Comparison of ENCODE assay signal across 1 cellular context in the genomic region with DNA sequence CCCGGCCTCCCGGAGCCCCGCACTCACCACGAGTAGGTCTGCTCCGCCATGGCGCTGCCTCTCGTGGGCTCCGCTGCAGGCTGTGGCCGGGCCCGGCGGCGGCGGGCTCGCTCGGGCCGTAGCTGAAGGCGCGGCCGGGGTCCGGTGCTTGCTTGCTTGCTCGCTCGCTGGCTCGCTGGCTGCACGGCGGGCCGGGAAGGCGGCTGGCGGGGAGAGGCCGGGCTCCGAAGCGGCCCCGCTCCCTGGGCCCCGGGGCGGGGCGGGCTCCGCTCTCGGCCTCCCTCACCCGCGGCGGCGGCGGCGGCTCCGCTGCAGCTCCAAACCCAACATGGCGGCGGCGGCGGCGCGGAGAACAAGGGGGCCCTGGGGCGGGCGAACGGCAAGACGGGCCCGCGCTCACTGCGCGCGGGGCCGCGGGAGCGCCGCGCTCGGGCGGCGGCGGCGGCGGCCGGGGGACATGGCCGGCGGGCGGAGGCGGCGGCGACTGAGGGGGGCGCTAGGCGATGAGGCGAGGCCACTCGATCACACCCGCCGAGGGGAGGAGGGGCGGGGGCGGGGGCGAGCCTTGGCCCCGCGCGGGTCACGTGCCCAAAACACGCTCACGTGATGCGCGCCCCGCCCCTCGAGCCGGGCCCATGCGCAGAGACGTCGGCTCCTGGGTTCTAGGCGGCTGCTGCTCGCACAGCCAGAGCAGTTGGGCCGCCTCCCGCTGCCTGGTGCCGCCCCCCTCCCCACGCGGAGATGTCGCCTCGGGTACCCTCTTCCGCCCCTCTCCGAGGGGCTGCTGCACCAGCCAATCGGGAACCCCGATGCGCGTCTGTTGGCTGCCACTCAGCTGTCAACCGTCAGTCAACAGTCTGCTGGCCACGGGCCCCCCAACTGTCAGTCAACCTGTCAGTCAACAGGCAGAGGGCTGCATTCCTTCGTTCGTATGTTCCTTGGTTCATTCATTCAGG.
TF ChIP-seq lines count a peak whose summit lies in the region.

A gene with protein sequence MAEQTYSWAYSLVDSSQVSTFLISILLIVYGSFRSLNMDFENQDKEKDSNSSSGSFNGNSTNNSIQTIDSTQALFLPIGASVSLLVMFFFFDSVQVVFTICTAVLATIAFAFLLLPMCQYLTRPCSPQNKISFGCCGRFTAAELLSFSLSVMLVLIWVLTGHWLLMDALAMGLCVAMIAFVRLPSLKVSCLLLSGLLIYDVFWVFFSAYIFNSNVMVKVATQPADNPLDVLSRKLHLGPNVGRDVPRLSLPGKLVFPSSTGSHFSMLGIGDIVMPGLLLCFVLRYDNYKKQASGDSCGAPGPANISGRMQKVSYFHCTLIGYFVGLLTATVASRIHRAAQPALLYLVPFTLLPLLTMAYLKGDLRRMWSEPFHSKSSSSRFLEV (minus strand): TSS at position 541 of the 956 bp plus-strand sequence. CDS start 491 bp downstream, at position 50.

TF ChIP-seq in GM12878, 131 proteins besides CTCF, POLR2A, EP300 and RAD21 (continued from another document):
- TF ChIP-seq POU2F2 (IDR thresholded peaks at IDR 0.05; ENCODE audit: borderline replicate concordance, low read depth, low read length) (0 out of 3 replicates have a peak, but pooled peaks have one; percentile 8), ZNF24 (IDR thresholded peaks at IDR 0.05) (peak; percentile 10; the same call in 1 of the 2 replicates), POLR2AphosphoS2 (IDR thresholded peaks at IDR 0.05; ENCODE audit: low read depth, low read length) (0 out of 2 replicates have a peak, but pooled peaks have one; percentile 62), NBN (IDR thresholded peaks at IDR 0.05) (no peak), SPI1 (IDR thresholded peaks at IDR 0.05; ENCODE audit: borderline replicate concordance, insufficient read depth, low read depth, low read length) (no peak), SUPT20H (IDR thresholded peaks at IDR 0.05; ENCODE audit: borderline replicate concordance, control insufficient read depth, low read depth, low read length) (no peak), TCF3 (IDR thresholded peaks at IDR 0.05; ENCODE audit: borderline replicate concordance, insufficient read depth, low read depth, low read length) (no peak), NR2F1 (conservative IDR thresholded peaks at IDR 0.05) (no peak; the same call in 1 of the 2 replicates), TCF12 (IDR thresholded peaks at IDR 0.05; ENCODE audit: low read depth, low read length) (no peak), FOXK2 (IDR thresholded peaks at IDR 0.05) (peak; percentile 45; the same call in 1 of the 2 replicates), MXI1 (IDR thresholded peaks at IDR 0.05; ENCODE audit: low read depth, low read length) (peak; percentile 56; the same call in 1 of the 2 replicates), PML (IDR thresholded peaks at IDR 0.05; ENCODE audit: low read length) (no peak), MYC (IDR thresholded peaks at IDR 0.05; ENCODE audit: insufficient read depth, insufficient read length, insufficient replicate concordance, low read length, severe bottlenecking) (no peak), STAT1 (conservative IDR thresholded peaks at IDR 0.05) (no peak), MEF2B (IDR thresholded peaks at IDR 0.05; ENCODE audit: partially characterized antibody, poor library complexity, severe bottlenecking) (peak; percentile 67), ZSCAN29 (IDR thresholded peaks at IDR 0.05) (no peak), BACH1 (IDR thresholded peaks at IDR 0.05; ENCODE audit: borderline replicate concordance) (peak; percentile 77), ZNF207 (IDR thresholded peaks at IDR 0.05; ENCODE audit: borderline replicate concordance) (no peak), HDAC6 (IDR thresholded peaks at IDR 0.05; ENCODE audit: unreplicated experiment) (no peak), ZNF274 (IDR thresholded peaks at IDR 0.05; ENCODE audit: insufficient read depth, insufficient read length) (no peak), TARDBP (IDR thresholded peaks at IDR 0.05; ENCODE audit: borderline replicate concordance) (peak; percentile 57; the same call in 1 of the 2 replicates), MEF2A (IDR thresholded peaks at IDR 0.05; ENCODE audit: insufficient read depth, low read depth, low read length) (no peak), NFYA (IDR thresholded peaks at IDR 0.05; ENCODE audit: borderline replicate concordance, low read depth, low read length) (no peak), MTA2 (IDR thresholded peaks at IDR 0.05; ENCODE audit: low read depth) (no peak), ZNF217 (IDR thresholded peaks at IDR 0.05) (no peak), YBX1 (IDR thresholded peaks at IDR 0.05) (no peak), EED (IDR thresholded peaks at IDR 0.05; ENCODE audit: low read depth) (no peak), RFX5 (IDR thresholded peaks at IDR 0.05; ENCODE audit: low read depth, low read length) (no peak), TBL1XR1 (IDR thresholded peaks at IDR 0.05; ENCODE audit: low read depth, low read length) (peak; percentile 64; the same call in 1 of the 2 replicates)
- TF ChIP-seq, protein P1, sequence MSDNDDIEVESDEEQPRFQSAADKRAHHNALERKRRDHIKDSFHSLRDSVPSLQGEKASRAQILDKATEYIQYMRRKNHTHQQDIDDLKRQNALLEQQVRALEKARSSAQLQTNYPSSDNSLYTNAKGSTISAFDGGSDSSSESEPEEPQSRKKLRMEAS (IDR thresholded peaks at IDR 0.05; ENCODE audit: low read depth, low read length) = peak; percentile 97
- TF ChIP-seq, protein P2, sequence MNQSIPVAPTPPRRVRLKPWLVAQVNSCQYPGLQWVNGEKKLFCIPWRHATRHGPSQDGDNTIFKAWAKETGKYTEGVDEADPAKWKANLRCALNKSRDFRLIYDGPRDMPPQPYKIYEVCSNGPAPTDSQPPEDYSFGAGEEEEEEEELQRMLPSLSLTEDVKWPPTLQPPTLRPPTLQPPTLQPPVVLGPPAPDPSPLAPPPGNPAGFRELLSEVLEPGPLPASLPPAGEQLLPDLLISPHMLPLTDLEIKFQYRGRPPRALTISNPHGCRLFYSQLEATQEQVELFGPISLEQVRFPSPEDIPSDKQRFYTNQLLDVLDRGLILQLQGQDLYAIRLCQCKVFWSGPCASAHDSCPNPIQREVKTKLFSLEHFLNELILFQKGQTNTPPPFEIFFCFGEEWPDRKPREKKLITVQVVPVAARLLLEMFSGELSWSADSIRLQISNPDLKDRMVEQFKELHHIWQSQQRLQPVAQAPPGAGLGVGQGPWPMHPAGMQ (IDR thresholded peaks at IDR 0.05; ENCODE audit: borderline replicate concordance) = no peak
- TF ChIP-seq, protein P3, sequence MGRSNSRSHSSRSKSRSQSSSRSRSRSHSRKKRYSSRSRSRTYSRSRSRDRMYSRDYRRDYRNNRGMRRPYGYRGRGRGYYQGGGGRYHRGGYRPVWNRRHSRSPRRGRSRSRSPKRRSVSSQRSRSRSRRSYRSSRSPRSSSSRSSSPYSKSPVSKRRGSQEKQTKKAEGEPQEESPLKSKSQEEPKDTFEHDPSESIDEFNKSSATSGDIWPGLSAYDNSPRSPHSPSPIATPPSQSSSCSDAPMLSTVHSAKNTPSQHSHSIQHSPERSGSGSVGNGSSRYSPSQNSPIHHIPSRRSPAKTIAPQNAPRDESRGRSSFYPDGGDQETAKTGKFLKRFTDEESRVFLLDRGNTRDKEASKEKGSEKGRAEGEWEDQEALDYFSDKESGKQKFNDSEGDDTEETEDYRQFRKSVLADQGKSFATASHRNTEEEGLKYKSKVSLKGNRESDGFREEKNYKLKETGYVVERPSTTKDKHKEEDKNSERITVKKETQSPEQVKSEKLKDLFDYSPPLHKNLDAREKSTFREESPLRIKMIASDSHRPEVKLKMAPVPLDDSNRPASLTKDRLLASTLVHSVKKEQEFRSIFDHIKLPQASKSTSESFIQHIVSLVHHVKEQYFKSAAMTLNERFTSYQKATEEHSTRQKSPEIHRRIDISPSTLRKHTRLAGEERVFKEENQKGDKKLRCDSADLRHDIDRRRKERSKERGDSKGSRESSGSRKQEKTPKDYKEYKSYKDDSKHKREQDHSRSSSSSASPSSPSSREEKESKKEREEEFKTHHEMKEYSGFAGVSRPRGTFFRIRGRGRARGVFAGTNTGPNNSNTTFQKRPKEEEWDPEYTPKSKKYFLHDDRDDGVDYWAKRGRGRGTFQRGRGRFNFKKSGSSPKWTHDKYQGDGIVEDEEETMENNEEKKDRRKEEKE (IDR thresholded peaks at IDR 0.05) = peak; percentile 53; the same call in 1 of the 2 replicates
- TF ChIP-seq, protein P4, sequence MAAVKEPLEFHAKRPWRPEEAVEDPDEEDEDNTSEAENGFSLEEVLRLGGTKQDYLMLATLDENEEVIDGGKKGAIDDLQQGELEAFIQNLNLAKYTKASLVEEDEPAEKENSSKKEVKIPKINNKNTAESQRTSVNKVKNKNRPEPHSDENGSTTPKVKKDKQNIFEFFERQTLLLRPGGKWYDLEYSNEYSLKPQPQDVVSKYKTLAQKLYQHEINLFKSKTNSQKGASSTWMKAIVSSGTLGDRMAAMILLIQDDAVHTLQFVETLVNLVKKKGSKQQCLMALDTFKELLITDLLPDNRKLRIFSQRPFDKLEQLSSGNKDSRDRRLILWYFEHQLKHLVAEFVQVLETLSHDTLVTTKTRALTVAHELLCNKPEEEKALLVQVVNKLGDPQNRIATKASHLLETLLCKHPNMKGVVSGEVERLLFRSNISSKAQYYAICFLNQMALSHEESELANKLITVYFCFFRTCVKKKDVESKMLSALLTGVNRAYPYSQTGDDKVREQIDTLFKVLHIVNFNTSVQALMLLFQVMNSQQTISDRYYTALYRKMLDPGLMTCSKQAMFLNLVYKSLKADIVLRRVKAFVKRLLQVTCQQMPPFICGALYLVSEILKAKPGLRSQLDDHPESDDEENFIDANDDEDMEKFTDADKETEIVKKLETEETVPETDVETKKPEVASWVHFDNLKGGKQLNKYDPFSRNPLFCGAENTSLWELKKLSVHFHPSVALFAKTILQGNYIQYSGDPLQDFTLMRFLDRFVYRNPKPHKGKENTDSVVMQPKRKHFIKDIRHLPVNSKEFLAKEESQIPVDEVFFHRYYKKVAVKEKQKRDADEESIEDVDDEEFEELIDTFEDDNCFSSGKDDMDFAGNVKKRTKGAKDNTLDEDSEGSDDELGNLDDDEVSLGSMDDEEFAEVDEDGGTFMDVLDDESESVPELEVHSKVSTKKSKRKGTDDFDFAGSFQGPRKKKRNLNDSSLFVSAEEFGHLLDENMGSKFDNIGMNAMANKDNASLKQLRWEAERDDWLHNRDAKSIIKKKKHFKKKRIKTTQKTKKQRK (IDR thresholded peaks at IDR 0.05; ENCODE audit: low read depth, low read length) = no peak
- TF ChIP-seq, protein P5, sequence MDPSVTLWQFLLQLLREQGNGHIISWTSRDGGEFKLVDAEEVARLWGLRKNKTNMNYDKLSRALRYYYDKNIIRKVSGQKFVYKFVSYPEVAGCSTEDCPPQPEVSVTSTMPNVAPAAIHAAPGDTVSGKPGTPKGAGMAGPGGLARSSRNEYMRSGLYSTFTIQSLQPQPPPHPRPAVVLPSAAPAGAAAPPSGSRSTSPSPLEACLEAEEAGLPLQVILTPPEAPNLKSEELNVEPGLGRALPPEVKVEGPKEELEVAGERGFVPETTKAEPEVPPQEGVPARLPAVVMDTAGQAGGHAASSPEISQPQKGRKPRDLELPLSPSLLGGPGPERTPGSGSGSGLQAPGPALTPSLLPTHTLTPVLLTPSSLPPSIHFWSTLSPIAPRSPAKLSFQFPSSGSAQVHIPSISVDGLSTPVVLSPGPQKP (IDR thresholded peaks at IDR 0.05; ENCODE audit: low read depth, low read length) = no peak
- TF ChIP-seq, protein P6, sequence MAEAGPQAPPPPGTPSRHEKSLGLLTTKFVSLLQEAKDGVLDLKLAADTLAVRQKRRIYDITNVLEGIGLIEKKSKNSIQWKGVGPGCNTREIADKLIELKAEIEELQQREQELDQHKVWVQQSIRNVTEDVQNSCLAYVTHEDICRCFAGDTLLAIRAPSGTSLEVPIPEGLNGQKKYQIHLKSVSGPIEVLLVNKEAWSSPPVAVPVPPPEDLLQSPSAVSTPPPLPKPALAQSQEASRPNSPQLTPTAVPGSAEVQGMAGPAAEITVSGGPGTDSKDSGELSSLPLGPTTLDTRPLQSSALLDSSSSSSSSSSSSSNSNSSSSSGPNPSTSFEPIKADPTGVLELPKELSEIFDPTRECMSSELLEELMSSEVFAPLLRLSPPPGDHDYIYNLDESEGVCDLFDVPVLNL (IDR thresholded peaks at IDR 0.05; ENCODE audit: low read depth, low read length) = no peak
- TF ChIP-seq, protein P7, sequence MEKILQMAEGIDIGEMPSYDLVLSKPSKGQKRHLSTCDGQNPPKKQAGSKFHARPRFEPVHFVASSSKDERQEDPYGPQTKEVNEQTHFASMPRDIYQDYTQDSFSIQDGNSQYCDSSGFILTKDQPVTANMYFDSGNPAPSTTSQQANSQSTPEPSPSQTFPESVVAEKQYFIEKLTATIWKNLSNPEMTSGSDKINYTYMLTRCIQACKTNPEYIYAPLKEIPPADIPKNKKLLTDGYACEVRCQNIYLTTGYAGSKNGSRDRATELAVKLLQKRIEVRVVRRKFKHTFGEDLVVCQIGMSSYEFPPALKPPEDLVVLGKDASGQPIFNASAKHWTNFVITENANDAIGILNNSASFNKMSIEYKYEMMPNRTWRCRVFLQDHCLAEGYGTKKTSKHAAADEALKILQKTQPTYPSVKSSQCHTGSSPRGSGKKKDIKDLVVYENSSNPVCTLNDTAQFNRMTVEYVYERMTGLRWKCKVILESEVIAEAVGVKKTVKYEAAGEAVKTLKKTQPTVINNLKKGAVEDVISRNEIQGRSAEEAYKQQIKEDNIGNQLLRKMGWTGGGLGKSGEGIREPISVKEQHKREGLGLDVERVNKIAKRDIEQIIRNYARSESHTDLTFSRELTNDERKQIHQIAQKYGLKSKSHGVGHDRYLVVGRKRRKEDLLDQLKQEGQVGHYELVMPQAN (conservative IDR thresholded peaks at IDR 0.05) = peak; percentile 20; the same call in 1 of the 2 replicates
